In genomic region chr11:68386331-68386978, GRCh38 we compare ENCODE assay signal across 28 cellular contexts.
"Had no signal": no experiment of that assay in that cellular context is flagged by ENCODE, and none has a peak within 500 bp of the region (broad histone marks: within the 10 kb centered on the region; RNA-seq: fewer than 3 reads in every experiment).

No MANE protein-coding gene starts in this region.

- DNase-seq: activated CD4-positive, alpha-beta T cell treated with anti-CD3 and anti-CD28 coated beads for 36 hours; activated CD4-positive, CD25-positive, alpha-beta regulatory T cell; activated CD8-positive, alpha-beta memory T cell treated with anti-CD3 and anti-CD28 coated beads, Interleukin-2, amount 10 ng/mL, durations not matched to agents 7 days and 5 days; activated CD8-positive, alpha-beta T cell treated with anti-CD3 and anti-CD28 coated beads, Interleukin-2, amount 10 ng/mL, durations not matched to agents 7 days and 5 days; activated naive CD4-positive, alpha-beta T cell; activated T-cell treated with anti-CD3 and anti-CD28 coated beads, Interleukin-2, amount 50 U/mL, for 48 hours; aorta; body of pancreas; endodermal cell; esophagus squamous epithelium; glutamatergic neuron; islet precursor cell; left ventricle myocardium superior; mammary epithelial cell; naive B cell; nephron progenitor cell; retina; sigmoid colon; small intestine; stimulated activated CD4-positive, alpha-beta T cell treated with anti-CD3 and anti-CD28 coated beads, Interleukin-1b, Interleukin-23, amount 100 ng/mL, for 48 hours; stimulated activated naive B cell treated with anti-CD40 and anti-IgM and Interleukin-4, amounts not matched to agents 10 μg/mL and 1 μg/mL and 100 μg/mL, for 72 hours; stomach; T-helper 1 cell; thyroid gland; upper lobe of right lung had no signal

- H3K9me3 ChIP-seq: body of pancreas, esophagus squamous epithelium, pancreas, prostate gland, sigmoid colon, stomach, thyroid gland, upper lobe of right lung had no signal

- ATAC-seq: activated CD4-positive, alpha-beta T cell treated with anti-CD3 and anti-CD28 coated beads for 36 hours; activated CD8-positive, alpha-beta memory T cell treated with anti-CD3 and anti-CD28 coated beads, Interleukin-2, amount 10 ng/mL, durations not matched to agents 7 days and 5 days; activated CD8-positive, alpha-beta T cell treated with anti-CD3 and anti-CD28 coated beads, Interleukin-2, amount 10 ng/mL, durations not matched to agents 7 days and 5 days; body of pancreas; left ventricle myocardium superior; pancreas; stimulated activated naive B cell treated with anti-CD40 and anti-IgM and Interleukin-4, amounts not matched to agents 10 μg/mL and 1 μg/mL and 100 μg/mL, for 72 hours; upper lobe of right lung had no signal

- H3K27ac ChIP-seq: body of pancreas, cardiac muscle cell, esophagus squamous epithelium, pancreas, prostate gland, sigmoid colon, thyroid gland, upper lobe of right lung had no signal

- H3K4me1 ChIP-seq: pancreas had no signal

- H3K36me3 ChIP-seq: prostate gland had no signal

- H3K27me3 ChIP-seq: body of pancreas, cardiac muscle cell, esophagus squamous epithelium, pancreas, sigmoid colon, stomach, thyroid gland, upper lobe of right lung had no signal

- H3K4me3 ChIP-seq: body of pancreas, cardiac muscle cell, esophagus squamous epithelium, pancreas, prostate gland, sigmoid colon, stomach, thyroid gland, upper lobe of right lung had no signal
